In genomic region chr3:119636194-119636593, GRCh38 we compare ENCODE assay signal across 17 cellular contexts. TPM values are rescaled to one million over a fixed set of nuclear protein-coding genes. Genes with fewer than 3 reads are reported as not detected.
A peak's percentile ranks its signal among the peaks of the same experiment; 100 is the strongest.
DNase-seq lines count a peak whose midpoint lies in the region; ATAC-seq, FAIRE-seq and TF ChIP-seq lines count a peak whose summit lies in the region.
"Had no signal": no experiment of that assay in that cellular context is flagged by ENCODE, and none has a peak within 500 bp of the region (broad histone marks: within the 10 kb centered on the region; RNA-seq: fewer than 3 reads in every experiment).

No MANE protein-coding gene starts in this region.

- peaks cover 4% of the 10 kb centered on the region for H3K9me3 Mint-ChIP-seq in activated naive CD8-positive, alpha-beta T cell treated with anti-CD3 and anti-CD28 coated beads for 36 hours

- intact Hi-C loops in Right ventricle myocardium inferior (cut with DNase I), result loop anchor here (5.0 kb wide), 1 partner anchor 41 kb away; the partner anchor contains the start of gene COX17
- intact Hi-C loops in left lung (cut with DNase I), result no loop called here
- intact Hi-C loops in upper lobe of right lung (cut with DNase I), result no loop called here
- intact Hi-C loops in posterior vena cava (cut with DNase I), result no loop called here

- peak in 1 of 2 donors; percentile 56 for DNase-seq in cardiac muscle cell (ENCODE audit: low read depth in 1 of 2, low spot score in 1 of 2)
- no peak for DNase-seq in Right ventricle myocardium inferior (ENCODE audit: missing footprints)
- peak; percentile 77 for DNase-seq in bronchial epithelial cell (ENCODE audit: low read depth)
- DNase-seq in left lung, result no peak
- DNase-seq in upper lobe of right lung, result no peak
- no peak for DNase-seq in posterior vena cava (ENCODE audit: low spot score)
- DNase-seq in activated naive CD8-positive, alpha-beta T cell treated with anti-CD3 and anti-CD28 coated beads for 36 hours, result no peak
- no peak for DNase-seq in dedifferentiated amniotic fluid mesenchymal stem cell (ENCODE audit: extremely low spot score)
- DNase-seq: anterior cingulate cortex, NCI-H1105 treated with DMSO at 0.1 percent for 48 hours, NCI-H526, transverse colon, WERI-Rb-1 had no signal

- H3K4me3 ChIP-seq in cardiac muscle cell (no peak overlapping the region), bronchial epithelial cell (ENCODE audit: low read depth, low read length) (no peak overlapping the region), left lung (no peak overlapping the region), upper lobe of right lung (no peak overlapping the region)
- H3K4me3 ChIP-seq: transverse colon had no signal

- H3K27ac ChIP-seq in cardiac muscle cell (peak overlapping the region; percentile 28), left lung (peak overlapping the region; percentile 82 to 93), upper lobe of right lung (peak overlapping the region; percentile 86)

- no peak for ATAC-seq in Right ventricle myocardium inferior
- no peak for ATAC-seq in left lung
- no peak for ATAC-seq in upper lobe of right lung
- ATAC-seq: sciatic nerve had no signal

- no peak overlapping the region for H3K27ac Mint-ChIP-seq in activated naive CD8-positive, alpha-beta T cell treated with anti-CD3 and anti-CD28 coated beads for 36 hours

- no peaks in the 10 kb centered on the region for H3K27me3 Mint-ChIP-seq in activated naive CD8-positive, alpha-beta T cell treated with anti-CD3 and anti-CD28 coated beads for 36 hours

- peaks cover 29% of the 10 kb centered on the region for H3K36me3 Mint-ChIP-seq in activated naive CD8-positive, alpha-beta T cell treated with anti-CD3 and anti-CD28 coated beads for 36 hours

- H3K9me3 ChIP-seq in cardiac muscle cell (ENCODE audit: low read depth) (no peaks in the 10 kb centered on the region), left lung (no peaks in the 10 kb centered on the region), upper lobe of right lung (no peaks in the 10 kb centered on the region)
- H3K9me3 ChIP-seq: transverse colon had no signal

- H3K4me1 Mint-ChIP-seq in activated naive CD8-positive, alpha-beta T cell treated with anti-CD3 and anti-CD28 coated beads for 36 hours, result peaks cover 23% of the 10 kb centered on the region

- no peaks in the 10 kb centered on the region for H3K27me3 ChIP-seq in cardiac muscle cell
- no peaks in the 10 kb centered on the region for H3K27me3 ChIP-seq in bronchial epithelial cell (ENCODE audit: control insufficient read depth, insufficient read depth, low read length)
- no peaks in the 10 kb centered on the region for H3K27me3 ChIP-seq in left lung
- no peaks in the 10 kb centered on the region for H3K27me3 ChIP-seq in upper lobe of right lung
- H3K27me3 ChIP-seq: transverse colon had no signal

- H3K4me1 ChIP-seq in cardiac muscle cell (ENCODE audit: low read depth) (peaks cover 19% of the 10 kb centered on the region), left lung (peaks cover 0 to 40% of the 10 kb centered on the region in 2 donors), upper lobe of right lung (peaks cover 45% of the 10 kb centered on the region)

- no peak for FAIRE-seq in bronchial epithelial cell (lab: Jason Lieb, UNC)
- FAIRE-seq: HTR-8/SVneo had no signal

- TF ChIP-seq CTCF in cardiac muscle cell (IDR thresholded peaks at IDR 0.05; ENCODE audit: low read depth, low read length) (no peak), bronchial epithelial cell (IDR thresholded peaks at IDR 0.05; ENCODE audit: insufficient read depth, low read length, severe bottlenecking) (no peak), left lung (IDR thresholded peaks at IDR 0.05) (no peak), upper lobe of right lung (IDR thresholded peaks at IDR 0.05) (no peak)

- peaks cover 13% of the 10 kb centered on the region for H3K36me3 ChIP-seq in cardiac muscle cell
- H3K36me3 ChIP-seq in bronchial epithelial cell (ENCODE audit: control insufficient read depth, insufficient read depth, low read length), result no peaks in the 10 kb centered on the region
- no peaks in the 10 kb centered on the region for H3K36me3 ChIP-seq in left lung
- no peaks in the 10 kb centered on the region for H3K36me3 ChIP-seq in upper lobe of right lung
- H3K36me3 ChIP-seq: transverse colon, WERI-Rb-1 had no signal

- H3K4me3 Mint-ChIP-seq in activated naive CD8-positive, alpha-beta T cell treated with anti-CD3 and anti-CD28 coated beads for 36 hours, result no peak overlapping the region

RNA-seq across cellular contexts. Expression of gene POPDC2, which starts 24.2 kb away (rescaled TPM):
- total RNA-seq in cardiac muscle cell (180 and 214 TPM in 2 replicates), Right ventricle myocardium inferior (605 TPM), bronchial epithelial cell (0.26 TPM in 1 of 2 replicates, not detected in the other), left lung (1 to 10 TPM; 1.3 to 3.4 TPM), upper lobe of right lung (2.7 TPM), posterior vena cava (1 to 10 TPM; 7.0 to 8.5 TPM)
- 68.0 and 107 TPM in 2 replicates for polyA plus RNA-seq in cardiac muscle cell
- 1 to 10 TPM; 1.6 to 2.0 TPM for total RNA-seq in activated naive CD8-positive, alpha-beta T cell treated with anti-CD3 and anti-CD28 coated beads for 36 hours

RNA-seq across cellular contexts. Expression of gene PLA1A, which starts 38.5 kb away (rescaled TPM):
- total RNA-seq in cardiac muscle cell (0.07 TPM in 1 of 2 replicates, not detected in the other), Right ventricle myocardium inferior (2.0 TPM), bronchial epithelial cell (not detected in 2 replicates), left lung (10 to 100 TPM; 10.6 to 14.5 TPM), upper lobe of right lung (37.6 TPM), posterior vena cava (1 to 10 TPM; 2.7 to 6.2 TPM)
- 0.07 and 0.14 TPM in 2 replicates for polyA plus RNA-seq in cardiac muscle cell
- total RNA-seq in activated naive CD8-positive, alpha-beta T cell treated with anti-CD3 and anti-CD28 coated beads for 36 hours, result not detected
- total RNA-seq: A673 had no signal

RNA-seq across cellular contexts. Expression of gene COX17, which starts 41.0 kb away (rescaled TPM):
- total RNA-seq in cardiac muscle cell (45.5 and 56.8 TPM in 2 replicates), Right ventricle myocardium inferior (167 TPM), bronchial epithelial cell (10.0 and 46.2 TPM in 2 replicates), left lung (10 to 100 TPM; 46.2 to 49.6 TPM), upper lobe of right lung (48.9 TPM), posterior vena cava (10 to 100 TPM; 49.2 to 53.6 TPM)
- 146 and 174 TPM in 2 replicates for polyA plus RNA-seq in cardiac muscle cell
- 10 to 100 TPM; 79.5 to 85.9 TPM for total RNA-seq in activated naive CD8-positive, alpha-beta T cell treated with anti-CD3 and anti-CD28 coated beads for 36 hours

RNA-seq across cellular contexts. Expression of gene ADPRH, which starts 56.9 kb away (rescaled TPM):
- total RNA-seq in cardiac muscle cell (2.7 and 3.6 TPM in 2 replicates), Right ventricle myocardium inferior (10.1 TPM), bronchial epithelial cell (0.53 and 2.7 TPM in 2 replicates), left lung (10 to 100 TPM; 18.7 to 24.0 TPM), upper lobe of right lung (26.5 TPM), posterior vena cava (10 to 100 TPM; 15.3 to 17.9 TPM)
- 4.8 and 5.6 TPM in 2 replicates for polyA plus RNA-seq in cardiac muscle cell
- 1 to 10 TPM; 5.8 to 6.0 TPM for total RNA-seq in activated naive CD8-positive, alpha-beta T cell treated with anti-CD3 and anti-CD28 coated beads for 36 hours
- total RNA-seq: H4 had no signal

Comparison
In these comparisons a context has a peak if more than half of its experiments do, and no peak if none do; other contexts are left out.
1. H3K27ac ChIP-seq: peak in every context shown above with its lines; median percentile 88 in left lung; 86 in upper lobe of right lung; 28 in cardiac muscle cell.
2. RNA of gene POPDC2, which starts 24.2 kb away (total RNA-seq): 605 TPM in Right ventricle myocardium inferior (single experiment) and 180 to 214 TPM in cardiac muscle cell; 7.0 to 8.5 TPM in posterior vena cava, 1.3 to 3.4 TPM in left lung, 2.7 TPM in upper lobe of right lung (single experiment), 1.6 to 2.0 TPM in activated naive CD8-positive, alpha-beta T cell treated with anti-CD3 and anti-CD28 coated beads for 36 hours and 0.26 TPM in bronchial epithelial cell; every median in the first group is over 10 times any median in the second.